In genomic region chr10:60962946-60963345, GRCh38 we compare ENCODE assay signal across 21 cellular contexts. TPM values are rescaled to one million over a fixed set of nuclear protein-coding genes. Genes with fewer than 3 reads are reported as not detected.
DNase-seq lines count a peak whose midpoint lies in the region; ATAC-seq, FAIRE-seq and TF ChIP-seq lines count a peak whose summit lies in the region.
"Had no signal": no experiment of that assay in that cellular context is flagged by ENCODE, and none has a peak within 500 bp of the region (broad histone marks: within the 10 kb centered on the region; RNA-seq: fewer than 3 reads in every experiment).

No MANE protein-coding gene starts in this region.

- TF ChIP-seq RAD21 in SK-N-SH (IDR thresholded peaks at IDR 0.05; ENCODE audit: low read length), result no peak

- peaks cover 2% of the 10 kb centered on the region for H3K9me3 Mint-ChIP-seq in astrocyte (ENCODE audit: unreplicated experiment)

- no peaks in the 10 kb centered on the region for H3K9me2 ChIP-seq in SK-N-SH

- H3F3A ChIP-seq in SK-N-SH (replicated peaks; ENCODE audit: insufficient read depth), result peaks cover 32% of the 10 kb centered on the region

- H4K20me1 ChIP-seq in SK-N-SH (ENCODE audit: insufficient read depth) (no peaks in the 10 kb centered on the region), astrocyte (ENCODE audit: insufficient read depth, low read length) (no peaks in the 10 kb centered on the region)

- H3K9me3 ChIP-seq in SK-N-SH, result no peaks in the 10 kb centered on the region
- H3K9me3 ChIP-seq in astrocyte (ENCODE audit: insufficient read depth, low read depth, low read length), result no peaks in the 10 kb centered on the region
- H3K9me3 ChIP-seq: gastroesophageal sphincter, HAP-1, testis had no signal

- H3K36me3 ChIP-seq in SK-N-SH (replicated peaks in 1 of 2; ENCODE audit: control insufficient read depth in 1 of 2, insufficient read depth in 2 of 2, low read length in 1 of 2) (no peaks in the 10 kb centered on the region), astrocyte (ENCODE audit: insufficient read depth, low read length) (no peaks in the 10 kb centered on the region)
- H3K36me3 ChIP-seq: gastroesophageal sphincter, HAP-1 had no signal

- POLR2A ChIA-PET in SK-N-SH (lab: Yijun Ruan, JAX), result no interaction called here

- DNase-seq in SK-N-SH (no peak), astrocyte (ENCODE audit: low read depth) (peak; percentile 80), iris pigment epithelial cell (ENCODE audit: low read depth) (peak; percentile 77), NAMALWA (ENCODE audit: low spot score) (no peak)
- DNase-seq in stimulated activated CD4-positive, alpha-beta T cell treated with anti-CD3 and anti-CD28 coated beads, Interleukin-4, amount 100 ng/mL, for 1 hour, result no peak
- DNase-seq in activated T-cell treated with anti-CD3 and anti-CD28 coated beads, Interleukin-2, amount 50 U/mL, for 48 hours, result no peak
- DNase-seq: activated effector memory CD4-positive, alpha-beta T cell treated with Interleukin-2 at 50 U/mL for 16 hours; amniotic stem cell; DMS79; Kasumi-1; NCI-H1436 treated with DMSO at 0.1 percent for 48 hours; NK-92 treated with Interleukin-12 subunit alpha and Interleukin-12 subunit beta, amount 100 ng/mL, for 24 hours; SIG-M5; T1000; testis had no signal

- H3K9ac ChIP-seq in SK-N-SH, result peak overlapping the region; percentile 39; the same call in 1 of the 2 replicates
- peak overlapping the region; percentile 61 for H3K9ac ChIP-seq in astrocyte (ENCODE audit: low read length)

- H3K4me3 ChIP-seq in SK-N-SH (ENCODE audit: low read depth in 2 of 2, low read length in 1 of 2), result no peak overlapping the region
- peak overlapping the region; percentile 2 for H3K4me3 ChIP-seq in astrocyte (ENCODE audit: insufficient read depth, low read depth, low read length)
- H3K4me3 ChIP-seq: gastroesophageal sphincter, HAP-1, testis had no signal

- H3K79me2 ChIP-seq in SK-N-SH (ENCODE audit: insufficient read depth) (no peaks in the 10 kb centered on the region), astrocyte (ENCODE audit: insufficient read depth, low read length) (no peaks in the 10 kb centered on the region)

- H3K4me1 ChIP-seq in SK-N-SH (ENCODE audit: control insufficient read depth in 1 of 2, insufficient read depth in 2 of 2, low read depth in 1 of 2, low read length in 1 of 2) (peaks cover 20 to 28% of the 10 kb centered on the region in 2 experiments), astrocyte (ENCODE audit: insufficient read depth, low read length) (peaks cover 36% of the 10 kb centered on the region)

- H3K27me3 Mint-ChIP-seq in astrocyte (ENCODE audit: low read depth, unreplicated experiment), result no peaks in the 10 kb centered on the region

- TF ChIP-seq EP300 in SK-N-SH (IDR thresholded peaks at IDR 0.05; ENCODE audit: borderline replicate concordance in 1 of 2, low read depth in 1 of 2, low read length in 1 of 2), result no peak

- peak; percentile 5 for FAIRE-seq in astrocyte (lab: Jason Lieb, UNC)

- H2AFZ ChIP-seq in SK-N-SH (ENCODE audit: low read depth) (no peak overlapping the region; the same call in 1 of the 2 replicates), astrocyte (ENCODE audit: low read depth, low read length) (no peak overlapping the region)

- 70% methylated on average over 3 of the region's 3 CpGs for WGBS in SK-N-SH (ENCODE audit: low lambda C conversion rate)

- H3K27me3 ChIP-seq in SK-N-SH (ENCODE audit: insufficient read depth) (no peaks in the 10 kb centered on the region), astrocyte (ENCODE audit: insufficient read depth, low read length) (no peaks in the 10 kb centered on the region)
- H3K27me3 ChIP-seq: gastroesophageal sphincter, testis had no signal

- H3K36me3 Mint-ChIP-seq in astrocyte (ENCODE audit: low read depth, unreplicated experiment), result no peaks in the 10 kb centered on the region

- H3K4me3 Mint-ChIP-seq in astrocyte (ENCODE audit: unreplicated experiment), result no peak overlapping the region

- CTCF ChIA-PET in SK-N-SH (lab: Yijun Ruan, JAX), result interaction anchor here (0.6 to 5.1 kb wide), 4 partner anchors 12 to 145 kb away, joined by 3 to 25 read pairs (median 5); no protein-coding TSS in a partner anchor

- H3K27ac ChIP-seq in SK-N-SH (ENCODE audit: low read depth in 2 of 2, low read length in 1 of 2), result peak overlapping the region in 1 of 2 experiments; percentile 92; a peak in 3 of 4 replicates
- H3K27ac ChIP-seq in astrocyte (ENCODE audit: low read depth, low read length), result peak overlapping the region; percentile 80
- H3K27ac ChIP-seq: 22Rv1, C4-2B, gastroesophageal sphincter, testis had no signal

- ATAC-seq in SK-N-SH treated with all-trans-retinoic acid at 6 μM for 48 hours (no peak), HG03432 (IDR thresholded peaks at IDR 0.05; ENCODE audit: unreplicated experiment) (no peak)
- ATAC-seq: gastroesophageal sphincter had no signal

- peak overlapping the region; percentile 99 for H3K27ac Mint-ChIP-seq in astrocyte (ENCODE audit: unreplicated experiment)

- TF ChIP-seq CTCF in SK-N-SH (IDR thresholded peaks at IDR 0.05), result no peak
- TF ChIP-seq CTCF in astrocyte (IDR thresholded peaks at IDR 0.05; ENCODE audit: insufficient read depth, low read depth, low read length), result no peak

- peaks cover 41% of the 10 kb centered on the region for H3K4me1 Mint-ChIP-seq in astrocyte (ENCODE audit: low read depth, unreplicated experiment)

- 0 out of 2 replicates have a peak overlapping the region, but pooled peaks have one; percentile 67 for H3K4me2 ChIP-seq in SK-N-SH
- H3K4me2 ChIP-seq in astrocyte (ENCODE audit: low read length), result peak overlapping the region; percentile 69

TF ChIP-seq in SK-N-SH, 30 proteins besides CTCF, POLR2A, EP300 and RAD21:
- no peak for TF ChIP-seq RFX5 (IDR thresholded peaks at IDR 0.05; ENCODE audit: low read length)
- TF ChIP-seq TEAD4 (IDR thresholded peaks at IDR 0.05; ENCODE audit: borderline replicate concordance, insufficient read depth), result no peak

TF ChIP-seq in SK-N-SH treated with all-trans-retinoic acid at 6 μM for 48 hours, 23 proteins besides CTCF, POLR2A, EP300 and RAD21:
- no peak for TF ChIP-seq CSDC2 (CRISPR knock-in tag; IDR thresholded peaks at IDR 0.05)
- no peak for TF ChIP-seq ZC3H10 (CRISPR knock-in tag; IDR thresholded peaks at IDR 0.05)

RNA-seq across cellular contexts. Expression of gene RHOBTB1, which starts 19.0 kb away (rescaled TPM):
- polyA plus RNA-seq in SK-N-SH (2012; rRNA removed), result 10.5 and 13.8 TPM in 2 replicates
- 12.5 and 12.6 TPM in 2 replicates for polyA plus RNA-seq in SK-N-SH (2012; cell fraction: cytosol; rRNA removed)
- polyA plus RNA-seq in SK-N-SH (2012; cell fraction: nucleus; rRNA removed), result 9.5 and 18.9 TPM in 2 replicates
- 43.0 and 46.5 TPM in 2 replicates for total RNA-seq in astrocyte

Comparison
In these comparisons a context has a peak if more than half of its experiments do, and no peak if none do; other contexts are left out.
1. DNase-seq: peak in astrocyte (single experiment) and iris pigment epithelial cell (single experiment); none in SK-N-SH (single experiment), stimulated activated CD4-positive, alpha-beta T cell treated with anti-CD3 and anti-CD28 coated beads, Interleukin-4, amount 100 ng/mL, for 1 hour (single experiment), activated T-cell treated with anti-CD3 and anti-CD28 coated beads, Interleukin-2, amount 50 U/mL, for 48 hours (0 of 2) and NAMALWA (single experiment).